ENCODE assay signal across 16 cellular contexts in the genomic region with DNA sequence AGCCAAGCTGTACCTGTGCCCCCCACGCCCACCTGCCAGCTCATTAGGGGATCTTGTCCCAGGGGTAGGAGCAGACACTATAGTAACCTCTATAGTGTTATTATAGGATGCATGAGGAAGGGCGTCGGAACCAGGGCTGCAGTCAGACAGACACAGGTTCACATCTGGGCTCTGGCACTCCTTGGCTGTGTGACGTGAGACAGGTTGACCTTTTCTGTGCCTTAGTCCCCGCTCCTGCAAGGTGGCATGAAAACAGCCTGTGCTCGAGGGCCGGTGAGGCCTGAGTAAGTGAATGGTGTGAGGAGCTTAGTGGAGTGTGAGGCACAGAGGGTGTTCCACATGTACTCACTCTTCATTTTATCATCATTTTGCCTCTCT. TPM values are rescaled to one million over a fixed set of nuclear protein-coding genes. Genes with fewer than 3 reads are reported as not detected.
DNase-seq lines count a peak whose midpoint lies in the region; ATAC-seq and TF ChIP-seq lines count a peak whose summit lies in the region.
"Had no signal": no experiment of that assay in that cellular context is flagged by ENCODE, and none has a peak within 500 bp of the region (broad histone marks: within the 10 kb centered on the region; RNA-seq: fewer than 3 reads in every experiment).

No MANE protein-coding gene starts in this region.

- no peak for ATAC-seq in T-cell (replicated peaks in 1 of 4)
- ATAC-seq in stimulated activated memory B cell treated with anti-CD40 and anti-IgM and Interleukin-4, amounts not matched to agents 10 μg/mL and 1 μg/mL and 100 μg/mL, for 72 hours: no peak
- no peak for ATAC-seq in HG03095 (IDR thresholded peaks at IDR 0.05; ENCODE audit: unreplicated experiment)

- H3K4me1 Mint-ChIP-seq in T-cell: peaks cover 89 to 93% (median 93%) of the 10 kb centered on the region in 3 donors
- peaks cover 46% of the 10 kb centered on the region for H3K4me1 Mint-ChIP-seq in glutamatergic neuron (ENCODE audit: low read depth, unreplicated experiment)
- H3K4me1 Mint-ChIP-seq in stimulated activated memory B cell treated with anti-CD40 and anti-IgM and Interleukin-4, amounts not matched to agents 10 μg/mL and 1 μg/mL and 100 μg/mL, for 72 hours: peaks cover 88% of the 10 kb centered on the region

- CTCF ChIA-PET in T-cell (lab: Charles Lee): interaction anchor here (0.7 to 4.3 kb wide), 3 partner anchors 17 to 21 kb away, joined by 3 to 12 read pairs (median 4); no protein-coding TSS in a partner anchor

- POLR2A ChIA-PET in T-cell (lab: Charles Lee): no interaction called here

- no peak for TF ChIP-seq CTCF in glutamatergic neuron (IDR thresholded peaks at IDR 0.05; ENCODE audit: partially characterized antibody, unreplicated experiment)

- peak; percentile 71 for DNase-seq in activated CD8-positive, alpha-beta memory T cell treated with anti-CD3 and anti-CD28 coated beads for 24 hours
- no peak for DNase-seq in activated CD8-positive, alpha-beta memory T cell treated with anti-CD3 and anti-CD28 coated beads, Interleukin-2, amount 50 U/mL, for 48 hours
- DNase-seq in T-cell (no peak), glutamatergic neuron (no peak), kidney glomerular epithelial cell (lab: John Stamatoyannopoulos, UW) (no peak), activated gamma-delta T cell treated with Interleukin-2 at 50 U/mL for 16 hours (no peak)
- DNase-seq: ACHN; activated CD4-positive, CD25-positive, alpha-beta regulatory T cell; DMS79; Kasumi-1; stimulated activated CD4-positive, alpha-beta T cell treated with anti-CD3 and anti-CD28 coated beads, Interleukin-4, amount 100 ng/mL, for 4 hours; testis had no signal

- peak overlapping the region; percentile 65 to 88 for H3K27ac Mint-ChIP-seq in T-cell
- H3K27ac Mint-ChIP-seq in glutamatergic neuron (ENCODE audit: unreplicated experiment): peak overlapping the region; percentile 97
- H3K27ac Mint-ChIP-seq in stimulated activated memory B cell treated with anti-CD40 and anti-IgM and Interleukin-4, amounts not matched to agents 10 μg/mL and 1 μg/mL and 100 μg/mL, for 72 hours: peak overlapping the region; percentile 92

- H3K27me3 Mint-ChIP-seq in T-cell: no peaks in the 10 kb centered on the region
- H3K27me3 Mint-ChIP-seq in glutamatergic neuron (ENCODE audit: unreplicated experiment): peaks cover 18% of the 10 kb centered on the region
- no peaks in the 10 kb centered on the region for H3K27me3 Mint-ChIP-seq in stimulated activated memory B cell treated with anti-CD40 and anti-IgM and Interleukin-4, amounts not matched to agents 10 μg/mL and 1 μg/mL and 100 μg/mL, for 72 hours

- H3K9me3 Mint-ChIP-seq in T-cell: no peaks in the 10 kb centered on the region
- H3K9me3 Mint-ChIP-seq in glutamatergic neuron (ENCODE audit: unreplicated experiment): peaks cover 14% of the 10 kb centered on the region
- H3K9me3 Mint-ChIP-seq in stimulated activated memory B cell treated with anti-CD40 and anti-IgM and Interleukin-4, amounts not matched to agents 10 μg/mL and 1 μg/mL and 100 μg/mL, for 72 hours: no peaks in the 10 kb centered on the region

- H3K4me3 Mint-ChIP-seq in T-cell: peak overlapping the region in 1 of 3 donors; percentile 73
- H3K4me3 Mint-ChIP-seq in glutamatergic neuron (ENCODE audit: unreplicated experiment): peak overlapping the region; percentile 86
- no peak overlapping the region for H3K4me3 Mint-ChIP-seq in stimulated activated memory B cell treated with anti-CD40 and anti-IgM and Interleukin-4, amounts not matched to agents 10 μg/mL and 1 μg/mL and 100 μg/mL, for 72 hours

- H3K36me3 Mint-ChIP-seq in T-cell (no peaks in the 10 kb centered on the region), glutamatergic neuron (ENCODE audit: unreplicated experiment) (no peaks in the 10 kb centered on the region)
- no peaks in the 10 kb centered on the region for H3K36me3 Mint-ChIP-seq in stimulated activated memory B cell treated with anti-CD40 and anti-IgM and Interleukin-4, amounts not matched to agents 10 μg/mL and 1 μg/mL and 100 μg/mL, for 72 hours

RNA-seq across cellular contexts. Expression of a gene that starts 19.0 kb away (rescaled TPM):
- total RNA-seq in T-cell (1 to 10 TPM; 2.7 to 5.4 (median 3.3) TPM), glutamatergic neuron (ENCODE audit: unreplicated experiment) (16.6 TPM)

RNA-seq across cellular contexts. Expression of a gene that starts 30.2 kb away (rescaled TPM):
- not detected for total RNA-seq in T-cell
- total RNA-seq in glutamatergic neuron (ENCODE audit: unreplicated experiment): not detected
- total RNA-seq: RPMI7951 had no signal

RNA-seq across cellular contexts. Expression of a gene that starts 39.8 kb away (rescaled TPM):
- total RNA-seq in T-cell: not detected
- not detected for total RNA-seq in glutamatergic neuron (ENCODE audit: unreplicated experiment)
- total RNA-seq: lung, RPMI7951 had no signal
